In genomic region chr5:142922223-142922952, GRCh38 we compare ENCODE assay signal across 7 cellular contexts.
DNase-seq lines count a peak whose midpoint lies in the region; ATAC-seq, FAIRE-seq and TF ChIP-seq lines count a peak whose summit lies in the region.

No MANE protein-coding gene starts in this region.

- H3K27ac ChIP-seq in GM23338 (ENCODE audit: low read depth) (no peak overlapping the region), transverse colon (no peak overlapping the region)

- no peaks in the 10 kb centered on the region; the same call in 2 of the 3 replicates for H3K36me3 Mint-ChIP-seq in GM23338 (ENCODE audit: low read depth)
- H3K36me3 Mint-ChIP-seq in immature natural killer cell: peaks cover 9 to 15% (median 11%) of the 10 kb centered on the region in 3 donors

- H3K27me3 ChIP-seq in GM23338 (ENCODE audit: insufficient read depth): no peaks in the 10 kb centered on the region
- H3K27me3 ChIP-seq in transverse colon: no peaks in the 10 kb centered on the region

- H4K20me1 ChIP-seq in GM23338 (replicated peaks; ENCODE audit: insufficient read depth): no peaks in the 10 kb centered on the region

- intact Hi-C loops in transverse colon (cut with DNase I; ENCODE audit: low total_unique reads): loop anchor here (5.0 to 10.0 kb wide), 2 partner anchors 35 to 902 kb away; no protein-coding TSS in a partner anchor

- TF ChIP-seq CTCF in GM23338 (conservative IDR thresholded peaks at IDR 0.05; ENCODE audit: low read depth in 2 of 2) (peak; percentile 50 to 55), transverse colon (IDR thresholded peaks at IDR 0.05) (peak in 4 of 5 experiments; percentile 36 to 46 (median 44))

- no peaks in the 10 kb centered on the region; the same call in 1 of the 2 replicates for H3F3A ChIP-seq in GM23338 (replicated peaks; ENCODE audit: low read depth)

- H3K27ac Mint-ChIP-seq in GM23338 (no peak overlapping the region), immature natural killer cell (peak overlapping the region; percentile 87 to 99 (median 92))

- no peak for TF ChIP-seq POLR2A in transverse colon (IDR thresholded peaks at IDR 0.05)

- ATAC-seq in GM23338: no peak; the same call in 2 of the 3 replicates

- H3K9me3 Mint-ChIP-seq in GM23338: no peaks in the 10 kb centered on the region
- H3K9me3 Mint-ChIP-seq in immature natural killer cell: no peaks in the 10 kb centered on the region

- H3K79me2 ChIP-seq in GM23338 (replicated peaks; ENCODE audit: insufficient read depth): no peaks in the 10 kb centered on the region

- in situ Hi-C loops in transverse colon (cut with MboI; ENCODE audit: low pct_ligation_motif_present in 1 of 4, low pct_unique_long_range_greater_than_20kb in 1 of 4, low sequenced_read_pairs in 3 of 4): loop anchor here in 1 of 4 donors (10.0 kb wide), 1 partner anchor 902 kb away; no protein-coding TSS in a partner anchor

- DNase-seq in GM23338 (ENCODE audit: low spot score): peak; percentile 38
- peak; percentile 28 for DNase-seq in NCI-H146 (lab: John Stamatoyannopoulos, UW)
- peak; percentile 56 for DNase-seq in amniotic epithelial cell (ENCODE audit: low read depth)
- DNase-seq in immature natural killer cell: peak; percentile 36 to 50 (median 46)
- DNase-seq in transverse colon: no peak
- no peak for DNase-seq in activated naive CD4-positive, alpha-beta T cell (lab: John Stamatoyannopoulos, UW)

- H3K36me3 ChIP-seq in GM23338 (ENCODE audit: insufficient read depth) (no peaks in the 10 kb centered on the region), transverse colon (peaks cover 0 to 15% (median 0%) of the 10 kb centered on the region in 4 donors)

- no peaks in the 10 kb centered on the region for H3K9me2 ChIP-seq in GM23338 (ENCODE audit: insufficient read depth)

- H3K4me1 ChIP-seq in GM23338 (ENCODE audit: insufficient read depth): peaks cover 21% of the 10 kb centered on the region; the same call in 1 of the 2 replicates
- peaks cover 0 to 18% (median 2%) of the 10 kb centered on the region in 4 donors for H3K4me1 ChIP-seq in transverse colon

- no peak overlapping the region for H2AFZ ChIP-seq in GM23338

- H3K4me3 ChIP-seq in GM23338 (no peak overlapping the region), transverse colon (no peak overlapping the region)

- H3K9me3 ChIP-seq in transverse colon: no peaks in the 10 kb centered on the region

- no peak overlapping the region for H3K4me2 ChIP-seq in GM23338

- TF ChIP-seq EP300 in transverse colon (IDR thresholded peaks at IDR 0.05; ENCODE audit: low read depth): no peak

- H3K4me3 Mint-ChIP-seq in GM23338 (no peak overlapping the region), immature natural killer cell (no peak overlapping the region)

- H3K4me1 Mint-ChIP-seq in GM23338: peaks cover 17% of the 10 kb centered on the region
- H3K4me1 Mint-ChIP-seq in immature natural killer cell: peaks cover 50 to 55% of the 10 kb centered on the region in 2 donors

- FAIRE-seq in G401.6 (lab: Jason Lieb, UNC): peak; percentile 74

- H3K27me3 Mint-ChIP-seq in GM23338 (ENCODE audit: insufficient read depth, low read depth, poor library complexity) (peaks cover 2% of the 10 kb centered on the region), immature natural killer cell (ENCODE audit: low read depth in 3 of 3) (peaks cover 0 to 5% (median 2%) of the 10 kb centered on the region in 3 donors)

- WGBS in transverse colon (ENCODE audit: low coverage in 1 of 2), 2 donors: 71 to 74% methylated on average over 1 of the region's 1 CpG

TF ChIP-seq in GM23338, 12 proteins besides CTCF, POLR2A, EP300 and RAD21:
- TF ChIP-seq CREB1 (CRISPR knock-in tag; IDR thresholded peaks at IDR 0.05; ENCODE audit: low read depth): no peak
- TF ChIP-seq ZNF114 (CRISPR knock-in tag; IDR thresholded peaks at IDR 0.05): no peak
- TF ChIP-seq POLR2AphosphoS5 (IDR thresholded peaks at IDR 0.05; ENCODE audit: low read depth): no peak
- no peak for TF ChIP-seq JUNB (IDR thresholded peaks at IDR 0.05; ENCODE audit: unreplicated experiment)
- no peak for TF ChIP-seq ZNF331 (CRISPR knock-in tag; IDR thresholded peaks at IDR 0.05; ENCODE audit: low read depth)
- TF ChIP-seq EZH2phosphoT487 (IDR thresholded peaks at IDR 0.05; ENCODE audit: unreplicated experiment): no peak
- no peak for TF ChIP-seq ETS1 (IDR thresholded peaks at IDR 0.05)

Comparison
In these comparisons a context has a peak if more than half of its experiments do, and no peak if none do; other contexts are left out.
1. DNase-seq: peak in GM23338 (single experiment), NCI-H146 (single experiment), amniotic epithelial cell (single experiment) and immature natural killer cell (3 of 3); none in transverse colon (single experiment) and activated naive CD4-positive, alpha-beta T cell (0 of 4).